Comparison of ENCODE assay signal across 1 cellular context in the genomic region with DNA sequence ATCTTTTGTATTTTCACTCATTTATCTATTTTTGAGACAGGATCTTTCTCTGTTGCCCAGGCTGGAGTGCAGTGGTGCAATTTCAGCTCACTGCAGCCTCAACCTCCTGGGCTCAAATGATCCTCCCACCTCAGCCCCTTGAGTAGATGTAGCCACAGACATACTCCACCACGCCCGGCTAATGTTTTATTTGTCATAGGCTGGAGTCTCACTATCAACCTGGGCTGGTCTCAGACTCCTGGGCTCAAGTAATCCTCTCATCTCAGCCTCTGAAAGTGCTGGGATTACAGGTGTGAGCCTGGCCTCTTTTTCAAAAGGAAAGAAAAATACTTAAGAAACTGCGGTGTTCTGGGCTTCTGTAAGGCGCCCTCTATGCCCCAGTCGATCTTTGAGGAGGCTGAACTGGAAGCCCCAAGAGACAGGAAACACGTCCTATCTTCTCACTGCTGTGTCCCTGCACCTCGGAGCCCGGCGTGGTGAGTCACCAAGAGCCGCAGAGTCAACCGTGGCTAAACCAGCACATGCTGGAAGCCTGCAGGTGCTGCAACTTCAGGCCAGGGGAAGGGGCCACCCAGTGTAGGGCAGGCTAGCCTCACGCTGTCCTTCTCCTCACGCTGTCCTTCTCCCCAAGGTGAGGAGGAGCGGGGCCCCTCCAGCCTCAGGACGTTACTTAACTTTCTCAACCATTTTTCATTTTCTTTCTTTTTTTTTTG.
TF ChIP-seq lines count a peak whose summit lies in the region.

No MANE protein-coding gene starts in this region.

TF ChIP-seq in GM23338, 12 proteins besides CTCF, POLR2A, EP300 and RAD21:
- TF ChIP-seq REST (IDR thresholded peaks at IDR 0.05; ENCODE audit: unreplicated experiment) (no peak), ZNF114 (CRISPR knock-in tag; IDR thresholded peaks at IDR 0.05) (no peak), JUNB (IDR thresholded peaks at IDR 0.05; ENCODE audit: unreplicated experiment) (no peak), STAT1 (IDR thresholded peaks at IDR 0.05; ENCODE audit: unreplicated experiment) (no peak), ZNF331 (CRISPR knock-in tag; IDR thresholded peaks at IDR 0.05; ENCODE audit: low read depth) (no peak), CREB1 (CRISPR knock-in tag; IDR thresholded peaks at IDR 0.05; ENCODE audit: low read depth) (no peak), EZH2phosphoT487 (IDR thresholded peaks at IDR 0.05; ENCODE audit: unreplicated experiment) (no peak), ZNF462 (CRISPR knock-in tag; IDR thresholded peaks at IDR 0.05) (no peak), POLR2AphosphoS5 (IDR thresholded peaks at IDR 0.05; ENCODE audit: low read depth) (no peak), EZH2 (IDR thresholded peaks at IDR 0.05; ENCODE audit: low read depth, unreplicated experiment) (no peak), NANOG (IDR thresholded peaks at IDR 0.05; ENCODE audit: borderline replicate concordance) (no peak)
- TF ChIP-seq, protein P1, sequence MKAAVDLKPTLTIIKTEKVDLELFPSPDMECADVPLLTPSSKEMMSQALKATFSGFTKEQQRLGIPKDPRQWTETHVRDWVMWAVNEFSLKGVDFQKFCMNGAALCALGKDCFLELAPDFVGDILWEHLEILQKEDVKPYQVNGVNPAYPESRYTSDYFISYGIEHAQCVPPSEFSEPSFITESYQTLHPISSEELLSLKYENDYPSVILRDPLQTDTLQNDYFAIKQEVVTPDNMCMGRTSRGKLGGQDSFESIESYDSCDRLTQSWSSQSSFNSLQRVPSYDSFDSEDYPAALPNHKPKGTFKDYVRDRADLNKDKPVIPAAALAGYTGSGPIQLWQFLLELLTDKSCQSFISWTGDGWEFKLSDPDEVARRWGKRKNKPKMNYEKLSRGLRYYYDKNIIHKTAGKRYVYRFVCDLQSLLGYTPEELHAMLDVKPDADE (IDR thresholded peaks at IDR 0.05), result no peak
